Comparison of ENCODE assay signal across 14 cellular contexts in genomic region chr12:3132636-3133409, GRCh38. TPM values are rescaled to one million over a fixed set of nuclear protein-coding genes. Genes with fewer than 3 reads are reported as not detected.
DNase-seq lines count a peak whose midpoint lies in the region; TF ChIP-seq lines count a peak whose summit lies in the region.
"Had no signal": no experiment of that assay in that cellular context is flagged by ENCODE, and none has a peak within 500 bp of the region (broad histone marks: within the 10 kb centered on the region; RNA-seq: fewer than 3 reads in every experiment).

No MANE protein-coding gene starts in this region.

- in situ Hi-C loops in KBM-7 (cut with MboI; ENCODE audit: low pct_unique_long_range_greater_than_20kb, low sequenced_read_pairs): loop anchor here (10.0 kb wide), 1 partner anchor 142 kb away; no protein-coding TSS in a partner anchor

- peaks cover 9% of the 10 kb centered on the region for H4K20me1 ChIP-seq in osteoblast (ENCODE audit: insufficient read depth, low read length)

- H3K79me2 ChIP-seq in osteoblast (ENCODE audit: insufficient read depth, low read length): no peaks in the 10 kb centered on the region

- peak overlapping the region; percentile 12 for H3K4me2 ChIP-seq in osteoblast (ENCODE audit: insufficient read depth, low read length)

- DNase-seq in GM04503 (ENCODE audit: low read depth) (peak; percentile 35), amniotic epithelial cell (ENCODE audit: low read depth) (peak; percentile 68), cardiac septum (ENCODE audit: low spot score) (peak; percentile 82), osteoblast (ENCODE audit: insufficient read length, low spot score, missing footprints) (peak; percentile 91), activated gamma-delta T cell treated with Interleukin-2 at 50 U/mL for 16 hours (no peak), KBM-7 (no peak)
- DNase-seq in activated CD4-positive, alpha-beta T cell treated with anti-CD3 and anti-CD28 coated beads, Interleukin-2, amount 50 U/mL, for 48 hours: no peak
- no peak for DNase-seq in activated CD4-positive, alpha-beta T cell treated with anti-CD3 and anti-CD28 coated beads, Interleukin-2, amount 50 U/mL, for 1 hour
- DNase-seq: activated CD4-positive, alpha-beta T cell treated with anti-CD3 and anti-CD28 coated beads for 36 hours; activated naive CD4-positive, alpha-beta T cell treated with anti-CD3 and anti-CD28 coated beads for 36 hours; COR-L47; mammary epithelial cell; SIG-M5 had no signal

- no peak overlapping the region for H2AFZ ChIP-seq in osteoblast (ENCODE audit: low read length)

- intact Hi-C loops in cardiac septum (cut with DNase I): no loop called here

- H3K27me3 ChIP-seq in osteoblast (ENCODE audit: insufficient read depth, low read length): no peaks in the 10 kb centered on the region

- H3K4me1 ChIP-seq in osteoblast (ENCODE audit: insufficient read depth, low read length): peaks cover 19% of the 10 kb centered on the region

- no peak overlapping the region for H3K27ac ChIP-seq in osteoblast (ENCODE audit: low read depth, low read length)

- TF ChIP-seq CTCF in osteoblast (IDR thresholded peaks at IDR 0.05; ENCODE audit: extremely low read depth, low read depth, low read length): no peak

- H3K36me3 ChIP-seq in osteoblast (ENCODE audit: insufficient read depth, low read length): no peaks in the 10 kb centered on the region

- no peak overlapping the region for H3K4me3 ChIP-seq in osteoblast (ENCODE audit: insufficient read depth, low read length)
- H3K4me3 ChIP-seq: GM12878 had no signal

- no peaks in the 10 kb centered on the region for H3K9me3 ChIP-seq in osteoblast (ENCODE audit: low read depth, low read length)

RNA-seq across cellular contexts. Expression of gene TSPAN9, which starts 55.6 kb away (rescaled TPM):
- total RNA-seq in cardiac septum (299 TPM), osteoblast (12.1 and 13.0 TPM in 2 replicates)

Comparison
In these comparisons a context has a peak if more than half of its experiments do, and no peak if none do; other contexts are left out.
1. DNase-seq: peak in GM04503 (single experiment), amniotic epithelial cell (single experiment), cardiac septum (single experiment) and osteoblast (single experiment); none in activated gamma-delta T cell treated with Interleukin-2 at 50 U/mL for 16 hours (single experiment), activated CD4-positive, alpha-beta T cell treated with anti-CD3 and anti-CD28 coated beads, Interleukin-2, amount 50 U/mL, for 48 hours (0 of 2), KBM-7 (single experiment) and activated CD4-positive, alpha-beta T cell treated with anti-CD3 and anti-CD28 coated beads, Interleukin-2, amount 50 U/mL, for 1 hour (single experiment).
2. RNA of gene TSPAN9, which starts 55.6 kb away (total RNA-seq): 299 TPM in cardiac septum (single experiment); 12.1 to 13.0 TPM in osteoblast; every median in the first group is over 10 times any median in the second.